In the genomic region with DNA sequence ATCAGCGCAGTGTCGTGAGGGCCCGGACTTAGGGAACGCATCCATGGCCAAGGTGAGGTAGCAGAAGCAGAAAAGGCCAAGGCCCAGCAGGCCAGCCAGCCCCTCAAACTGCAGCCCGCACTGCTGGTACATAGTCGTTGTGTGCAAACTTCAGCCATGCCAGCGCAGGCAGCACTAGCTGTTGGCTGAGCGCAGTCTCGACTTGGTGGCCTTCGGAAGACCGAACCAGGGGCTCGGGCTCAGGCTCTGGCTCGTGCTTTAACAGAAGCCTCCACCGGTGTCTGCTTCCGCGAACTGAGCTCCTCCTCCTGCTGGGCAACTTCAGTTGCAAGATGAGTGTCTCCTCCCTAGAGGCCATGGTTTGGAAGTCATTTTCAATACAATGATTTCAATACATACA, we compare ENCODE assay signal across 15 cellular contexts.
"Had no signal": no experiment of that assay in that cellular context is flagged by ENCODE, and none has a peak within 500 bp of the region (broad histone marks: within the 10 kb centered on the region; RNA-seq: fewer than 3 reads in every experiment).

No MANE protein-coding gene starts in this region.

- H3K4me1 ChIP-seq: right atrium auricular region, sigmoid colon, stomach had no signal

- H3K27ac Mint-ChIP-seq: dendritic cell treated with granulocyte-macrophage colony-stimulating factor and Interleukin-4, amounts not matched to agents 40 ng/mL and 50 ng/mL, for 4 days; naive thymus-derived CD8-positive, alpha-beta T cell had no signal

- H3K36me3 ChIP-seq: right atrium auricular region, sigmoid colon, stomach had no signal

- H3K27me3 ChIP-seq: hepatocyte, right atrium auricular region, sigmoid colon, stomach had no signal

- H3K4me1 Mint-ChIP-seq: naive thymus-derived CD8-positive, alpha-beta T cell had no signal

- H3K4me2 ChIP-seq: hepatocyte had no signal

- H3K79me2 ChIP-seq: hepatocyte had no signal

- H2AFZ ChIP-seq: hepatocyte had no signal

- H3K36me3 Mint-ChIP-seq: naive thymus-derived CD8-positive, alpha-beta T cell had no signal

- H3K27me3 Mint-ChIP-seq: dendritic cell treated with granulocyte-macrophage colony-stimulating factor and Interleukin-4, amounts not matched to agents 40 ng/mL and 50 ng/mL, for 4 days; naive thymus-derived CD8-positive, alpha-beta T cell had no signal

- H3K9me3 ChIP-seq: right atrium auricular region, sigmoid colon, stomach had no signal

- H3K4me3 Mint-ChIP-seq: dendritic cell treated with granulocyte-macrophage colony-stimulating factor and Interleukin-4, amounts not matched to agents 40 ng/mL and 50 ng/mL, for 4 days; naive thymus-derived CD8-positive, alpha-beta T cell had no signal

- ATAC-seq: naive thymus-derived CD8-positive, alpha-beta T cell had no signal

- H3K4me3 ChIP-seq: hepatocyte, right atrium auricular region, sigmoid colon, skin epidermis, stomach had no signal

- H3K27ac ChIP-seq: hepatocyte, right atrium auricular region, sigmoid colon, skin epidermis, stomach had no signal

- DNase-seq: erythroblast; foreskin melanocyte; head of caudate nucleus; kidney glomerular epithelial cell; naive thymus-derived CD8-positive, alpha-beta T cell; sigmoid colon; stimulated activated CD4-positive, alpha-beta T cell treated with anti-CD3 and anti-CD28 coated beads, Interleukin-12 subunit alpha, Interleukin-12 subunit beta, amount 100 ng/mL, for 4 hours; stimulated activated naive CD4-positive, alpha-beta T cell; stomach; substantia nigra; trophoblast cell had no signal
